In the genomic region with DNA sequence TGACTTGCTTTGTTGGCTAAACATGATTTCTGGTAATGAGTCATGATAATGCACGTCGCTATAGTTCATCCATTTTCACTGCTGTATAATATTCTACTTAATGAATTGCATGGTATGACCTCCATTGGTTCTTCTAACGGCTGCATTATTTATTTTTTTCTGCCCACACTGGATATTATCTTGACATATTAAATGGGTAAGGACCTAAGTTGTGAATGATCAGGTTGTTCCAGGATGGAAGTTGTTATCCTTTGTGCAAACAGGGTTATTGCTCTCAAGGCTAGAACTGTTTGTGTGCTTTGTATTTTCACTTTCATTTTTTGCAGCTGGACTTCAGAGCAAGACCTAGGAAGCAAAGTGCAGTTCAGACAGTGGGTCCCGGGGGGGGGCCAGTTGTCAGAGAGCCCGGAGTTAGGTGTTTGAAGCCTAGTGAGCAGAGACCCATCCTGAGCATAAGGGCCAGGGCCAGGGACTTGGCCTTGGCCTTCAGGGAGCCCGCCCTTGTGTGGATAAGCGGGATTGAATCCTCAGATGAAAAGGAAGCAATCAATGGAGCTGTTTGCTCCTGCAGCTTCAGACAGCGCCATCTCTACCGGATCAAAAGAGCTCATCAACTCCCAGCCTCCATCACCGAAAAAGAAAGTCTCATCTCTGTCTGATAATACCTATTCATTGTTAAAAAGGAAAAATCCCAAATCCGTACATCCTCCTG, we compare ENCODE assay signal across 25 cellular contexts. TPM values are rescaled to one million over a fixed set of nuclear protein-coding genes. Genes with fewer than 3 reads are reported as not detected.
DNase-seq lines count a peak whose midpoint lies in the region; ATAC-seq, FAIRE-seq and TF ChIP-seq lines count a peak whose summit lies in the region.
"Had no signal": no experiment of that assay in that cellular context is flagged by ENCODE, and none has a peak within 500 bp of the region (broad histone marks: within the 10 kb centered on the region; RNA-seq: fewer than 3 reads in every experiment).

No MANE protein-coding gene starts in this region.

- H3K9ac ChIP-seq in MM.1S (ENCODE audit: low read length) (no peak overlapping the region), colonic mucosa (ENCODE audit: low read depth in 2 of 2, low read length in 2 of 2) (peak overlapping the region in 1 of 2 donors; percentile 43)
- H3K9ac ChIP-seq: parathyroid adenoma had no signal

- H3F3A ChIP-seq in GM23338 (replicated peaks; ENCODE audit: low read depth) (0 out of 2 replicates have a peak, but pooled peaks cover 3% of the 10 kb centered on the region), MM.1S (ENCODE audit: insufficient read depth, low read length) (no peaks in the 10 kb centered on the region; the same call in 1 of the 2 replicates)

- peaks cover 65% of the 10 kb centered on the region for H3K4me1 Mint-ChIP-seq in GM23338
- H3K4me1 Mint-ChIP-seq in immature natural killer cell, result no peaks in the 10 kb centered on the region
- H3K4me1 Mint-ChIP-seq: activated B cell treated with CpG ODN at 0.5 μM for 24 hours had no signal

- H3K27me3 Mint-ChIP-seq in GM23338 (ENCODE audit: insufficient read depth, low read depth, poor library complexity) (peaks cover 10% of the 10 kb centered on the region), immature natural killer cell (ENCODE audit: low read depth in 3 of 3) (peaks cover 4 to 7% (median 6%) of the 10 kb centered on the region in 3 donors)
- H3K27me3 Mint-ChIP-seq: activated B cell treated with CpG ODN at 0.5 μM for 24 hours had no signal

- 58 to 74% methylated on average over 11 of the region's 11 CpGs for WGBS in pancreas, 2 donors

- H3K9me3 Mint-ChIP-seq in GM23338, result no peaks in the 10 kb centered on the region
- H3K9me3 Mint-ChIP-seq in immature natural killer cell, result peaks cover 0 to 3% (median 0%) of the 10 kb centered on the region in 6 donors
- H3K9me3 Mint-ChIP-seq: activated B cell treated with CpG ODN at 0.5 μM for 24 hours; activated T-helper 2 cell treated with anti-CD3 and anti-CD28 coated beads, Interferon-gamma antibody, Interleukin-2, Interleukin-4, amounts not matched to agents 10 μg/mL and 5 μg/mL and 100 μg/mL, durations not matched to agents 14 hours and 24 hours and 36 hours; CD8-positive, alpha-beta T cell; HFFc6; nephron had no signal

- H3K27me3 ChIP-seq in GM23338 (ENCODE audit: insufficient read depth), result no peaks in the 10 kb centered on the region
- H3K27me3 ChIP-seq in MM.1S (replicated peaks; ENCODE audit: insufficient read depth, low read length), result no peaks in the 10 kb centered on the region
- no peaks in the 10 kb centered on the region for H3K27me3 ChIP-seq in colonic mucosa
- H3K27me3 ChIP-seq in pancreas, result no peaks in the 10 kb centered on the region
- H3K27me3 ChIP-seq: brain microvascular endothelial cell, sigmoid colon had no signal

- H3K36me3 ChIP-seq in GM23338 (ENCODE audit: insufficient read depth) (no peaks in the 10 kb centered on the region), MM.1S (replicated peaks; ENCODE audit: insufficient read depth, low read length) (no peaks in the 10 kb centered on the region), colonic mucosa (no peaks in the 10 kb centered on the region), pancreas (no peaks in the 10 kb centered on the region)
- H3K36me3 ChIP-seq: brain microvascular endothelial cell, sigmoid colon, thoracic aorta had no signal

- H3K4me3 Mint-ChIP-seq in GM23338 (peak overlapping the region; percentile 53), immature natural killer cell (no peak overlapping the region)
- H3K4me3 Mint-ChIP-seq: activated B cell treated with CpG ODN at 0.5 μM for 24 hours; CD8-positive, alpha-beta T cell; HFFc6; nephron had no signal

- ATAC-seq in GM23338, result no peak
- ATAC-seq in pancreas, result peak; percentile 46 to 77 (median 49)
- no peak for ATAC-seq in GM19328 (IDR thresholded peaks at IDR 0.05; ENCODE audit: unreplicated experiment)
- ATAC-seq: CD8-positive, alpha-beta T cell had no signal

- intact Hi-C loops in colonic mucosa (cut with DNase I), result no loop called here
- intact Hi-C loops in pancreas (cut with DNase I), result no loop called here

- H3K4me1 ChIP-seq in GM23338 (ENCODE audit: insufficient read depth), result peaks cover 41% of the 10 kb centered on the region
- H3K4me1 ChIP-seq in MM.1S (ENCODE audit: low read length), result peaks cover 26% of the 10 kb centered on the region
- peaks cover 18% of the 10 kb centered on the region for H3K4me1 ChIP-seq in colonic mucosa
- H3K4me1 ChIP-seq in pancreas, result peaks cover 12 to 36% (median 14%) of the 10 kb centered on the region in 3 donors

- H3K9me3 ChIP-seq in MM.1S (replicated peaks; ENCODE audit: insufficient read depth, low read length) (no peaks in the 10 kb centered on the region), colonic mucosa (no peaks in the 10 kb centered on the region), pancreas (no peaks in the 10 kb centered on the region)
- H3K9me3 ChIP-seq: sigmoid colon, thoracic aorta had no signal

- no peak for TF ChIP-seq CTCF in GM23338 (conservative IDR thresholded peaks at IDR 0.05; ENCODE audit: low read depth in 2 of 2)
- no peak for TF ChIP-seq CTCF in MM.1S (IDR thresholded peaks at IDR 0.05; ENCODE audit: low read length)
- no peak for TF ChIP-seq CTCF in colonic mucosa (IDR thresholded peaks at IDR 0.05)
- TF ChIP-seq CTCF in pancreas (IDR thresholded peaks at IDR 0.05), result no peak
- TF ChIP-seq CTCF in GM13976 (IDR thresholded peaks at IDR 0.05; ENCODE audit: borderline replicate concordance, control extremely low read depth, extremely low read depth, insufficient read depth, missing control alignments), result no peak

- no peak overlapping the region for H2AFZ ChIP-seq in GM23338
- no peak overlapping the region for H2AFZ ChIP-seq in MM.1S (ENCODE audit: low read length)
- H2AFZ ChIP-seq: parathyroid adenoma had no signal

- DNase-seq in GM23338 (ENCODE audit: low spot score), result no peak
- DNase-seq in MM.1S, result peak; percentile 30
- DNase-seq in colonic mucosa, result peak; percentile 53
- peak in 2 of 6 donors; percentile 20 to 45 for DNase-seq in pancreas
- DNase-seq in immature natural killer cell, result no peak
- no peak for DNase-seq in stimulated activated CD4-positive, alpha-beta T cell treated with anti-CD3 and anti-CD28 coated beads, Interleukin-4, amount 100 ng/mL, for 1 hour
- no peak for DNase-seq in GM13976 (ENCODE audit: low spot score)
- DNase-seq: activated B cell treated with CpG ODN at 0.5 μM for 24 hours; activated CD4-positive, alpha-beta T cell treated with anti-CD3 and anti-CD28 coated beads, Interleukin-2, amount 50 U/mL, for 4 hours; activated CD8-positive, alpha-beta memory T cell treated with anti-CD3 and anti-CD28 coated beads, Interleukin-2, amount 50 U/mL, for 4 hours; brain microvascular endothelial cell; CD8-positive, alpha-beta T cell; HFFc6; kidney glomerular epithelial cell; NCI-H1105 treated with DMSO at 0.1 percent for 48 hours; NCI-H2107; sigmoid colon had no signal

- FAIRE-seq in pancreas (lab: Jason Lieb, UNC), result no peak
- FAIRE-seq: GM12891, GM19239 had no signal

- H3K36me3 Mint-ChIP-seq in GM23338 (ENCODE audit: low read depth) (no peaks in the 10 kb centered on the region), immature natural killer cell (no peaks in the 10 kb centered on the region)
- H3K36me3 Mint-ChIP-seq: CD8-positive, alpha-beta T cell had no signal

- H4K20me1 ChIP-seq in GM23338 (replicated peaks; ENCODE audit: insufficient read depth) (peaks cover 3% of the 10 kb centered on the region), MM.1S (ENCODE audit: insufficient read depth, low read length) (no peaks in the 10 kb centered on the region)

- in situ Hi-C loops in GM13976 (cut with MboI; ENCODE audit: low sequenced_read_pairs, unreplicated experiment), result no loop called here

- H3K9me2 ChIP-seq in GM23338 (ENCODE audit: insufficient read depth), result no peaks in the 10 kb centered on the region
- no peaks in the 10 kb centered on the region for H3K9me2 ChIP-seq in MM.1S (replicated peaks; ENCODE audit: insufficient read depth, low read length)

- peak overlapping the region; percentile 22; the same call in 1 of the 2 replicates for H3K27ac ChIP-seq in GM23338 (ENCODE audit: low read depth)
- H3K27ac ChIP-seq in MM.1S (ENCODE audit: low read length), result no peak overlapping the region
- peak overlapping the region; percentile 83 for H3K27ac ChIP-seq in colonic mucosa
- peak overlapping the region in 1 of 4 donors; percentile 64 for H3K27ac ChIP-seq in pancreas
- H3K27ac ChIP-seq: brain microvascular endothelial cell, coronary artery, parathyroid adenoma, sigmoid colon, thoracic aorta had no signal

- H3K27ac Mint-ChIP-seq in GM23338 (peak overlapping the region; percentile 89; the same call in 1 of the 2 replicates), immature natural killer cell (no peak overlapping the region)
- H3K27ac Mint-ChIP-seq: activated B cell treated with CpG ODN at 0.5 μM for 24 hours; activated T-helper 2 cell treated with anti-CD3 and anti-CD28 coated beads, Interferon-gamma antibody, Interleukin-2, Interleukin-4, amounts not matched to agents 10 μg/mL and 5 μg/mL and 100 μg/mL, durations not matched to agents 14 hours and 24 hours and 36 hours; CD8-positive, alpha-beta T cell; HFFc6; nephron had no signal

- H3K79me2 ChIP-seq in GM23338 (replicated peaks; ENCODE audit: insufficient read depth) (peaks cover 94% of the 10 kb centered on the region), MM.1S (ENCODE audit: low read length) (peaks cover 96% of the 10 kb centered on the region)

- peak overlapping the region; percentile 6; the same call in 1 of the 2 replicates for H3K4me3 ChIP-seq in GM23338
- no peak overlapping the region for H3K4me3 ChIP-seq in MM.1S (ENCODE audit: low read length)
- H3K4me3 ChIP-seq in colonic mucosa, result no peak overlapping the region
- H3K4me3 ChIP-seq in pancreas, result no peak overlapping the region
- H3K4me3 ChIP-seq: coronary artery, sigmoid colon, thoracic aorta had no signal

- H3K4me2 ChIP-seq in GM23338 (peak overlapping the region; percentile 37; the same call in 1 of the 2 replicates), MM.1S (ENCODE audit: low read depth, low read length) (no peak overlapping the region)

RNA-seq across cellular contexts. Expression of a gene that starts 48.2 kb away (rescaled TPM):
- total RNA-seq in GM23338 (2014; rRNA removed; shearing (Covaris generic)), result 25.1 and 27.9 TPM in 2 replicates
- polyA plus RNA-seq in GM23338 (2016; fragmentation: Nextera tagmentation; extraction: Ambion mirVana) (13.3 and 16.4 TPM in 2 replicates), pancreas (1 to 10 TPM; 5.0 to 6.8 TPM), immature natural killer cell (1 to 10 TPM in 1 of 3 donors, under 1 TPM in 2; 0.18 to 2.3 (median 0.21) TPM)
- total RNA-seq in colonic mucosa (10 to 100 TPM; 62.1 to 62.9 TPM), pancreas (10 to 100 TPM; 16.1 to 27.6 (median 19.4) TPM)
- total RNA-seq: activated B cell treated with CpG ODN at 0.5 μM for 24 hours had no signal

Comparison
In these comparisons a context has a peak if more than half of its experiments do, and no peak if none do; other contexts are left out.
1. ATAC-seq: peak in pancreas (4 of 4); none in GM23338 (single experiment) and GM19328 (single experiment).
2. DNase-seq: peak in MM.1S (single experiment) and colonic mucosa (single experiment); none in GM23338 (single experiment), immature natural killer cell (0 of 3), stimulated activated CD4-positive, alpha-beta T cell treated with anti-CD3 and anti-CD28 coated beads, Interleukin-4, amount 100 ng/mL, for 1 hour (single experiment) and GM13976 (single experiment).